In the genomic region with DNA sequence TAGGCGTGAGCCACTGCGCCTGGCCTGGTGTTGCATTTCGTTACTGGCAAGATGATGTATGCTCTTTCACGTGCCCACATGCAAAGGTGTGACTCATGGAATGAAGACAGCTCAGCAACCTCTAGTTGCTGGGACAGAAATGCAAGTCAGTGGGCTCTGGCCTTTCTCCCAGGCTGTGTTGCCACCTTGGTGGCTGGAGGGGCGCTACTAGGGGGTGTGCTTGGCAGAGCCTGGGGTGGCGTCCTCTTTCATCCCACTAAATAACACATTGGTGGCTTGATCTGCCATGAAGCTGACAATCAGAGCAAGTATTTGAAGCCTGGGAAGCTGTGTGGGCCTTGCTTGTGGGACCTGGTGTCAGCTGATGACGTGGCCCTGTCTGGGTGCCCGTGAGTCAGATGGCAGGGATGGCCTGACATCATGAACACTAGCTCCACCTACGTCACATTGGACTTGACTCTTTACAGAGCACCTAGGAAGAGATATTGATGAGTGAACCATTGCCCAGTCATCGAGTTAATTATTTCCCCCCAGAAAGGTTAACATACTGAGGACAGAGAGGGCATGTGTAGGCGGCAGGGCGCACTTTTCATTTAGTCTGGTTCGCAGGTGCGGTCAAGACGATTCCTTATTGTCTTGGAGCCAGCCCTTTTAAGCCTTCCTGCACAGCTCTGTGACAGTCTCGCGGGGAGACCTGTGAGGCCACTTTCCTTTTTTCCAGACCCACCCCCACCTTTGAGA, we compare ENCODE assay signal across 8 cellular contexts.
DNase-seq lines count a peak whose midpoint lies in the region; ATAC-seq lines count a peak whose summit lies in the region.

No MANE protein-coding gene starts in this region.

- peak; percentile 8 for DNase-seq in NK-92 treated with Interleukin-12 subunit alpha and Interleukin-12 subunit beta, amount 100 ng/mL, for 24 hours (lab: John Stamatoyannopoulos, UW)
- no peak for DNase-seq in NK-92 (lab: John Stamatoyannopoulos, UW; ENCODE audit: unreplicated experiment)
- peak; percentile 41 for DNase-seq in activated CD4-positive, CD25-positive, alpha-beta regulatory T cell treated with anti-CD3 and anti-CD28 coated beads, Interleukin-2, amount 50 U/mL, for 72 hours
- peak; percentile 5 for DNase-seq in fibroblast of peridontal ligament (ENCODE audit: extremely low read depth)
- DNase-seq in stimulated activated effector memory CD8-positive, alpha-beta T cell treated with anti-CD3 and anti-CD28 coated beads, Interleukin-12 subunit alpha, Interleukin-12 subunit beta, amount 100 ng/mL, for 72 hours (ENCODE audit: low spot score in 2 of 2), result peak; percentile 6 to 52
- no peak for DNase-seq in NCI-H2227 treated with DMSO at 0.1 percent for 48 hours (lab: John Stamatoyannopoulos, UW)
- no peak for DNase-seq in UCSD-AML1 (lab: John Stamatoyannopoulos, UW; ENCODE audit: unreplicated experiment)

- peak overlapping the region; percentile 67 for H3K4me3 Mint-ChIP-seq in stimulated activated effector memory CD8-positive, alpha-beta T cell treated with anti-CD3 and anti-CD28 coated beads, Interleukin-12 subunit alpha, Interleukin-12 subunit beta, amount 100 ng/mL, for 72 hours

- peaks cover 29% of the 10 kb centered on the region for H3K4me1 Mint-ChIP-seq in stimulated activated effector memory CD8-positive, alpha-beta T cell treated with anti-CD3 and anti-CD28 coated beads, Interleukin-12 subunit alpha, Interleukin-12 subunit beta, amount 100 ng/mL, for 72 hours

- H3K27ac Mint-ChIP-seq in stimulated activated effector memory CD8-positive, alpha-beta T cell treated with anti-CD3 and anti-CD28 coated beads, Interleukin-12 subunit alpha, Interleukin-12 subunit beta, amount 100 ng/mL, for 72 hours, result peak overlapping the region; percentile 44

- no peaks in the 10 kb centered on the region for H3K36me3 Mint-ChIP-seq in stimulated activated effector memory CD8-positive, alpha-beta T cell treated with anti-CD3 and anti-CD28 coated beads, Interleukin-12 subunit alpha, Interleukin-12 subunit beta, amount 100 ng/mL, for 72 hours

- no peaks in the 10 kb centered on the region for H3K9me3 Mint-ChIP-seq in stimulated activated effector memory CD8-positive, alpha-beta T cell treated with anti-CD3 and anti-CD28 coated beads, Interleukin-12 subunit alpha, Interleukin-12 subunit beta, amount 100 ng/mL, for 72 hours

- peak; percentile 77 for ATAC-seq in stimulated activated effector memory CD8-positive, alpha-beta T cell treated with anti-CD3 and anti-CD28 coated beads, Interleukin-12 subunit alpha, Interleukin-12 subunit beta, amount 100 ng/mL, for 72 hours
- ATAC-seq in GM18858 (IDR thresholded peaks at IDR 0.05; ENCODE audit: unreplicated experiment), result no peak

Comparison
In these comparisons a context has a peak if more than half of its experiments do, and no peak if none do; other contexts are left out.
1. DNase-seq: peak in NK-92 treated with Interleukin-12 subunit alpha and Interleukin-12 subunit beta, amount 100 ng/mL, for 24 hours (single experiment), activated CD4-positive, CD25-positive, alpha-beta regulatory T cell treated with anti-CD3 and anti-CD28 coated beads, Interleukin-2, amount 50 U/mL, for 72 hours (single experiment), fibroblast of peridontal ligament (single experiment) and stimulated activated effector memory CD8-positive, alpha-beta T cell treated with anti-CD3 and anti-CD28 coated beads, Interleukin-12 subunit alpha, Interleukin-12 subunit beta, amount 100 ng/mL, for 72 hours (2 of 2); none in NK-92 (single experiment), NCI-H2227 treated with DMSO at 0.1 percent for 48 hours (single experiment) and UCSD-AML1 (single experiment).